13 cellular contexts compared by ENCODE assay signal in genomic region chrX:135625995-135626394, GRCh38.
DNase-seq lines count a peak whose midpoint lies in the region; FAIRE-seq and TF ChIP-seq lines count a peak whose summit lies in the region.
"Had no signal": no experiment of that assay in that cellular context is flagged by ENCODE, and none has a peak within 500 bp of the region (broad histone marks: within the 10 kb centered on the region; RNA-seq: fewer than 3 reads in every experiment).

No MANE protein-coding gene starts in this region.

- H3K36me3 ChIP-seq in Loucy (ENCODE audit: insufficient read depth, low read length), result no peaks in the 10 kb centered on the region
- no peaks in the 10 kb centered on the region for H3K36me3 ChIP-seq in bronchial epithelial cell (ENCODE audit: control insufficient read depth, insufficient read depth, low read length)
- H3K36me3 ChIP-seq: upper lobe of left lung had no signal

- H3K27ac Mint-ChIP-seq in neural crest cell (ENCODE audit: unreplicated experiment), result no peak overlapping the region
- H3K27ac Mint-ChIP-seq: activated T-helper 17 cell treated with anti-CD3 and anti-CD28 coated beads, Interleukin-2, amount 50 U/mL, for 72 hours had no signal

- no peaks in the 10 kb centered on the region for H3K9me3 Mint-ChIP-seq in neural crest cell
- H3K9me3 Mint-ChIP-seq: activated T-helper 17 cell treated with anti-CD3 and anti-CD28 coated beads, Interleukin-2, amount 50 U/mL, for 72 hours had no signal

- DNase-seq in NCI-H1417 (lab: John Stamatoyannopoulos, UW), result peak in 2 of 3 experiments; percentile 2 to 20
- DNase-seq in NCI-H1417 treated with DMSO at 0.1 percent for 48 hours (lab: John Stamatoyannopoulos, UW), result no peak
- DNase-seq in bronchial epithelial cell (ENCODE audit: low read depth), result peak; percentile 21
- no peak for DNase-seq in neural crest cell (ENCODE audit: low read depth, low spot score)
- no peak for DNase-seq in NCI-H226
- DNase-seq in stimulated activated naive CD4-positive, alpha-beta T cell treated with Interleukin-2 at 50 U/mL for 16 hours (lab: John Stamatoyannopoulos, UW), result no peak
- DNase-seq in mesenteric fat pad (ENCODE audit: low spot score), result no peak
- DNase-seq: NCI-H510A, upper lobe of left lung had no signal

- H3K27me3 Mint-ChIP-seq in neural crest cell (ENCODE audit: low read depth), result peaks cover 4% of the 10 kb centered on the region
- H3K27me3 Mint-ChIP-seq: activated T-helper 17 cell treated with anti-CD3 and anti-CD28 coated beads, Interleukin-2, amount 50 U/mL, for 72 hours had no signal

- no peaks in the 10 kb centered on the region for H3K36me3 Mint-ChIP-seq in neural crest cell (ENCODE audit: low read depth)

- H3K4me3 ChIP-seq in Loucy (ENCODE audit: low read length, poor library complexity, severe bottlenecking) (no peak overlapping the region), bronchial epithelial cell (ENCODE audit: low read depth, low read length) (no peak overlapping the region)
- H3K4me3 ChIP-seq: upper lobe of left lung had no signal

- no peaks in the 10 kb centered on the region for H3K4me1 ChIP-seq in Loucy (ENCODE audit: insufficient read depth, low read length, poor library complexity, severe bottlenecking)
- H3K4me1 ChIP-seq: parathyroid adenoma, upper lobe of left lung had no signal

- no peaks in the 10 kb centered on the region for H3K9me2 ChIP-seq in Loucy (replicated peaks; ENCODE audit: low read depth, low read length)

- no peaks in the 10 kb centered on the region for H3K9me3 ChIP-seq in Loucy (ENCODE audit: insufficient read depth, low read depth, low read length)
- H3K9me3 ChIP-seq: upper lobe of left lung had no signal

- H3K4me1 Mint-ChIP-seq in neural crest cell, result no peaks in the 10 kb centered on the region
- H3K4me1 Mint-ChIP-seq: activated T-helper 17 cell treated with anti-CD3 and anti-CD28 coated beads, Interleukin-2, amount 50 U/mL, for 72 hours had no signal

- H3K4me2 ChIP-seq in Loucy (ENCODE audit: low read depth, low read length, poor library complexity, severe bottlenecking), result no peak overlapping the region

- H3K27me3 ChIP-seq in Loucy (ENCODE audit: insufficient read depth, low read length, poor library complexity, severe bottlenecking) (no peaks in the 10 kb centered on the region), bronchial epithelial cell (ENCODE audit: control insufficient read depth, insufficient read depth, low read length) (no peaks in the 10 kb centered on the region)
- H3K27me3 ChIP-seq: upper lobe of left lung had no signal

- no peak overlapping the region for H3K9ac ChIP-seq in Loucy (ENCODE audit: low read depth, low read length, poor library complexity, severe bottlenecking)
- H3K9ac ChIP-seq: parathyroid adenoma had no signal

- TF ChIP-seq CTCF in Loucy (conservative IDR thresholded peaks at IDR 0.05; ENCODE audit: low read length), result peak; percentile 31; the same call in 1 of the 2 replicates
- peak; percentile 8 for TF ChIP-seq CTCF in bronchial epithelial cell (IDR thresholded peaks at IDR 0.05; ENCODE audit: insufficient read depth, low read length, severe bottlenecking)
- peak; percentile 41 for TF ChIP-seq CTCF in neural crest cell (conservative IDR thresholded peaks at IDR 0.05)

- H4K20me1 ChIP-seq in Loucy (ENCODE audit: insufficient read depth, low read length, poor library complexity, severe bottlenecking), result no peaks in the 10 kb centered on the region

- H3K4me3 Mint-ChIP-seq in neural crest cell, result no peak overlapping the region
- H3K4me3 Mint-ChIP-seq: activated T-helper 17 cell treated with anti-CD3 and anti-CD28 coated beads, Interleukin-2, amount 50 U/mL, for 72 hours had no signal

- no peaks in the 10 kb centered on the region for H3K79me2 ChIP-seq in Loucy (ENCODE audit: insufficient read depth, low read length)
- H3K79me2 ChIP-seq: parathyroid adenoma had no signal

- H2AFZ ChIP-seq in Loucy (ENCODE audit: low read length), result no peak overlapping the region
- H2AFZ ChIP-seq: parathyroid adenoma had no signal

- FAIRE-seq in bronchial epithelial cell (lab: Jason Lieb, UNC), result no peak
- FAIRE-seq: islet of Langerhans had no signal

- H3F3A ChIP-seq in Loucy (ENCODE audit: low read depth), result no peaks in the 10 kb centered on the region

Comparison
In these comparisons a context has a peak if more than half of its experiments do, and no peak if none do; other contexts are left out.
1. DNase-seq: peak in NCI-H1417 (2 of 3) and bronchial epithelial cell (single experiment); none in NCI-H1417 treated with DMSO at 0.1 percent for 48 hours (single experiment), neural crest cell (single experiment), NCI-H226 (single experiment), stimulated activated naive CD4-positive, alpha-beta T cell treated with Interleukin-2 at 50 U/mL for 16 hours (single experiment) and mesenteric fat pad (single experiment).
2. Peak in every context shown above with its lines, with median percentiles within 50 percentile points of each other: CTCF ChIP-seq.